1 cellular context compared by ENCODE assay signal in genomic region chr7:2451171-2452073, GRCh38.
TF ChIP-seq lines count a peak whose summit lies in the region.

No MANE protein-coding gene starts in this region.

TF ChIP-seq in HepG2, 621 proteins besides CTCF, POLR2A, EP300 and RAD21 (continued from another document and continues in another):
- TF ChIP-seq NFE2L1 (CRISPR knock-in tag; IDR thresholded peaks at IDR 0.05; ENCODE audit: borderline replicate concordance) (no peak), EEA1 (CRISPR knock-in tag; IDR thresholded peaks at IDR 0.05; ENCODE audit: borderline replicate concordance) (no peak), HMGA1 (CRISPR knock-in tag; conservative IDR thresholded peaks at IDR 0.05) (no peak), ZNF816 (CRISPR knock-in tag; IDR thresholded peaks at IDR 0.05; ENCODE audit: borderline replicate concordance) (no peak; the same call in 1 of the 2 replicates), NCOA1 (CRISPR knock-in tag; IDR thresholded peaks at IDR 0.05) (no peak), MLLT10 (CRISPR knock-in tag; IDR thresholded peaks at IDR 0.05) (no peak), HDAC2 (CRISPR knock-in tag; IDR thresholded peaks at IDR 0.05) (no peak), ZBTB7A (CRISPR knock-in tag; IDR thresholded peaks at IDR 0.05) (no peak), HIVEP1 (CRISPR knock-in tag; IDR thresholded peaks at IDR 0.05) (no peak), ZNF746 (CRISPR knock-in tag; IDR thresholded peaks at IDR 0.05) (peak; percentile 74; the same call in 1 of the 2 replicates), BORCS8-MEF2B (CRISPR knock-in tag; IDR thresholded peaks at IDR 0.05) (peak; percentile 54; the same call in 1 of the 2 replicates), ZNF740 (CRISPR knock-in tag; IDR thresholded peaks at IDR 0.05) (no peak), MXI1 (IDR thresholded peaks at IDR 0.05; ENCODE audit: borderline replicate concordance, low read depth, low read length) (no peak), TAF15 (IDR thresholded peaks at IDR 0.05; ENCODE audit: low read depth, low read length, poor library complexity, severe bottlenecking) (no peak), CENPBD1 (CRISPR knock-in tag; IDR thresholded peaks at IDR 0.05; ENCODE audit: borderline replicate concordance, low read depth) (no peak), ZFX (CRISPR knock-in tag; IDR thresholded peaks at IDR 0.05; ENCODE audit: low read depth) (peak; percentile 84), ZSCAN29 (CRISPR knock-in tag; conservative IDR thresholded peaks at IDR 0.05) (peak; percentile 71; the same call in 1 of the 2 replicates), ZKSCAN1 (IDR thresholded peaks at IDR 0.05; ENCODE audit: low read length) (no peak), MYC (CRISPR knock-in tag; IDR thresholded peaks at IDR 0.05; ENCODE audit: borderline replicate concordance) (peak; percentile 82), GATA4 (IDR thresholded peaks at IDR 0.05; ENCODE audit: borderline replicate concordance, low read depth) (no peak), PAXIP1 (CRISPR knock-in tag; conservative IDR thresholded peaks at IDR 0.05) (peak; percentile 39), ZNF207 (IDR thresholded peaks at IDR 0.05; ENCODE audit: borderline replicate concordance) (no peak), RARA (CRISPR knock-in tag; IDR thresholded peaks at IDR 0.05) (no peak), ZSCAN20 (CRISPR knock-in tag; IDR thresholded peaks at IDR 0.05; ENCODE audit: borderline replicate concordance) (peak; percentile 26; the same call in 1 of the 2 replicates), GTF3A (CRISPR knock-in tag; conservative IDR thresholded peaks at IDR 0.05) (peak; percentile 94), ZNF543 (CRISPR knock-in tag; IDR thresholded peaks at IDR 0.05) (peak; percentile 70; the same call in 1 of the 2 replicates), ELF4 (CRISPR knock-in tag; IDR thresholded peaks at IDR 0.05; ENCODE audit: borderline replicate concordance) (no peak), GABPA (IDR thresholded peaks at IDR 0.05; ENCODE audit: low read depth, low read length) (no peak), GABPA (CRISPR knock-in tag; IDR thresholded peaks at IDR 0.05; ENCODE audit: low read depth) (no peak), ZNF775 (CRISPR knock-in tag; IDR thresholded peaks at IDR 0.05; ENCODE audit: borderline replicate concordance) (no peak), ZNF441 (CRISPR knock-in tag; IDR thresholded peaks at IDR 0.05; ENCODE audit: borderline replicate concordance) (no peak), ZNF414 (CRISPR knock-in tag; IDR thresholded peaks at IDR 0.05) (no peak), SRSF9 (IDR thresholded peaks at IDR 0.05; ENCODE audit: borderline replicate concordance, insufficient read depth, low read depth, low read length, poor library complexity, severe bottlenecking) (no peak), MZF1 (CRISPR knock-in tag; IDR thresholded peaks at IDR 0.05; ENCODE audit: borderline replicate concordance) (no peak)
- TF ChIP-seq, protein P1, sequence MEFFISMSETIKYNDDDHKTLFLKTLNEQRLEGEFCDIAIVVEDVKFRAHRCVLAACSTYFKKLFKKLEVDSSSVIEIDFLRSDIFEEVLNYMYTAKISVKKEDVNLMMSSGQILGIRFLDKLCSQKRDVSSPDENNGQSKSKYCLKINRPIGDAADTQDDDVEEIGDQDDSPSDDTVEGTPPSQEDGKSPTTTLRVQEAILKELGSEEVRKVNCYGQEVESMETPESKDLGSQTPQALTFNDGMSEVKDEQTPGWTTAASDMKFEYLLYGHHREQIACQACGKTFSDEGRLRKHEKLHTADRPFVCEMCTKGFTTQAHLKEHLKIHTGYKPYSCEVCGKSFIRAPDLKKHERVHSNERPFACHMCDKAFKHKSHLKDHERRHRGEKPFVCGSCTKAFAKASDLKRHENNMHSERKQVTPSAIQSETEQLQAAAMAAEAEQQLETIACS (CRISPR knock-in tag; IDR thresholded peaks at IDR 0.05), result no peak
- TF ChIP-seq, protein P2, sequence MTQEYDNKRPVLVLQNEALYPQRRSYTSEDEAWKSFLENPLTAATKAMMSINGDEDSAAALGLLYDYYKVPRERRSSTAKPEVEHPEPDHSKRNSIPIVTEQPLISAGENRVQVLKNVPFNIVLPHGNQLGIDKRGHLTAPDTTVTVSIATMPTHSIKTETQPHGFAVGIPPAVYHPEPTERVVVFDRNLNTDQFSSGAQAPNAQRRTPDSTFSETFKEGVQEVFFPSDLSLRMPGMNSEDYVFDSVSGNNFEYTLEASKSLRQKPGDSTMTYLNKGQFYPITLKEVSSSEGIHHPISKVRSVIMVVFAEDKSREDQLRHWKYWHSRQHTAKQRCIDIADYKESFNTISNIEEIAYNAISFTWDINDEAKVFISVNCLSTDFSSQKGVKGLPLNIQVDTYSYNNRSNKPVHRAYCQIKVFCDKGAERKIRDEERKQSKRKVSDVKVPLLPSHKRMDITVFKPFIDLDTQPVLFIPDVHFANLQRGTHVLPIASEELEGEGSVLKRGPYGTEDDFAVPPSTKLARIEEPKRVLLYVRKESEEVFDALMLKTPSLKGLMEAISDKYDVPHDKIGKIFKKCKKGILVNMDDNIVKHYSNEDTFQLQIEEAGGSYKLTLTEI (CRISPR knock-in tag; conservative IDR thresholded peaks at IDR 0.05), result no peak
- TF ChIP-seq, protein P3, sequence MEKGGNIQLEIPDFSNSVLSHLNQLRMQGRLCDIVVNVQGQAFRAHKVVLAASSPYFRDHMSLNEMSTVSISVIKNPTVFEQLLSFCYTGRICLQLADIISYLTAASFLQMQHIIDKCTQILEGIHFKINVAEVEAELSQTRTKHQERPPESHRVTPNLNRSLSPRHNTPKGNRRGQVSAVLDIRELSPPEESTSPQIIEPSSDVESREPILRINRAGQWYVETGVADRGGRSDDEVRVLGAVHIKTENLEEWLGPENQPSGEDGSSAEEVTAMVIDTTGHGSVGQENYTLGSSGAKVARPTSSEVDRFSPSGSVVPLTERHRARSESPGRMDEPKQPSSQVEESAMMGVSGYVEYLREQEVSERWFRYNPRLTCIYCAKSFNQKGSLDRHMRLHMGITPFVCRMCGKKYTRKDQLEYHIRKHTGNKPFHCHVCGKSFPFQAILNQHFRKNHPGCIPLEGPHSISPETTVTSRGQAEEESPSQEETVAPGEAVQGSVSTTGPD (CRISPR knock-in tag; IDR thresholded peaks at IDR 0.05), result no peak
- TF ChIP-seq, protein P4, sequence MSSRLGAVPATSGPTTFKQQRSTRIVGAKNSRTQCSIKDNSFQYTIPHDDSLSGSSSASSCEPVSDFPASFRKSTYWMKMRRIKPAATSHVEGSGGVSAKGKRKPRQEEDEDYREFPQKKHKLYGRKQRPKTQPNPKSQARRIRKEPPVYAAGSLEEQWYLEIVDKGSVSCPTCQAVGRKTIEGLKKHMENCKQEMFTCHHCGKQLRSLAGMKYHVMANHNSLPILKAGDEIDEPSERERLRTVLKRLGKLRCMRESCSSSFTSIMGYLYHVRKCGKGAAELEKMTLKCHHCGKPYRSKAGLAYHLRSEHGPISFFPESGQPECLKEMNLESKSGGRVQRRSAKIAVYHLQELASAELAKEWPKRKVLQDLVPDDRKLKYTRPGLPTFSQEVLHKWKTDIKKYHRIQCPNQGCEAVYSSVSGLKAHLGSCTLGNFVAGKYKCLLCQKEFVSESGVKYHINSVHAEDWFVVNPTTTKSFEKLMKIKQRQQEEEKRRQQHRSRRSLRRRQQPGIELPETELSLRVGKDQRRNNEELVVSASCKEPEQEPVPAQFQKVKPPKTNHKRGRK (CRISPR knock-in tag; IDR thresholded peaks at IDR 0.05), result no peak
- TF ChIP-seq, protein P5, sequence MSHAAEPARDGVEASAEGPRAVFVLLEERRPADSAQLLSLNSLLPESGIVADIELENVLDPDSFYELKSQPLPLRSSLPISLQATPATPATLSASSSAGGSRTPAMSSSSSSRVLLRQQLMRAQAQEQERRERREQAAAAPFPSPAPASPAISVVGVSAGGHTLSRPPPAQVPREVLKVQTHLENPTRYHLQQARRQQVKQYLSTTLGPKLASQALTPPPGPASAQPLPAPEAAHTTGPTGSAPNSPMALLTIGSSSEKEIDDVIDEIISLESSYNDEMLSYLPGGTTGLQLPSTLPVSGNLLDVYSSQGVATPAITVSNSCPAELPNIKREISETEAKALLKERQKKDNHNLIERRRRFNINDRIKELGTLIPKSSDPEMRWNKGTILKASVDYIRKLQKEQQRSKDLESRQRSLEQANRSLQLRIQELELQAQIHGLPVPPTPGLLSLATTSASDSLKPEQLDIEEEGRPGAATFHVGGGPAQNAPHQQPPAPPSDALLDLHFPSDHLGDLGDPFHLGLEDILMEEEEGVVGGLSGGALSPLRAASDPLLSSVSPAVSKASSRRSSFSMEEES (CRISPR knock-in tag; IDR thresholded peaks at IDR 0.05), result peak; percentile 66; the same call in 1 of the 2 replicates
- TF ChIP-seq, protein P6, sequence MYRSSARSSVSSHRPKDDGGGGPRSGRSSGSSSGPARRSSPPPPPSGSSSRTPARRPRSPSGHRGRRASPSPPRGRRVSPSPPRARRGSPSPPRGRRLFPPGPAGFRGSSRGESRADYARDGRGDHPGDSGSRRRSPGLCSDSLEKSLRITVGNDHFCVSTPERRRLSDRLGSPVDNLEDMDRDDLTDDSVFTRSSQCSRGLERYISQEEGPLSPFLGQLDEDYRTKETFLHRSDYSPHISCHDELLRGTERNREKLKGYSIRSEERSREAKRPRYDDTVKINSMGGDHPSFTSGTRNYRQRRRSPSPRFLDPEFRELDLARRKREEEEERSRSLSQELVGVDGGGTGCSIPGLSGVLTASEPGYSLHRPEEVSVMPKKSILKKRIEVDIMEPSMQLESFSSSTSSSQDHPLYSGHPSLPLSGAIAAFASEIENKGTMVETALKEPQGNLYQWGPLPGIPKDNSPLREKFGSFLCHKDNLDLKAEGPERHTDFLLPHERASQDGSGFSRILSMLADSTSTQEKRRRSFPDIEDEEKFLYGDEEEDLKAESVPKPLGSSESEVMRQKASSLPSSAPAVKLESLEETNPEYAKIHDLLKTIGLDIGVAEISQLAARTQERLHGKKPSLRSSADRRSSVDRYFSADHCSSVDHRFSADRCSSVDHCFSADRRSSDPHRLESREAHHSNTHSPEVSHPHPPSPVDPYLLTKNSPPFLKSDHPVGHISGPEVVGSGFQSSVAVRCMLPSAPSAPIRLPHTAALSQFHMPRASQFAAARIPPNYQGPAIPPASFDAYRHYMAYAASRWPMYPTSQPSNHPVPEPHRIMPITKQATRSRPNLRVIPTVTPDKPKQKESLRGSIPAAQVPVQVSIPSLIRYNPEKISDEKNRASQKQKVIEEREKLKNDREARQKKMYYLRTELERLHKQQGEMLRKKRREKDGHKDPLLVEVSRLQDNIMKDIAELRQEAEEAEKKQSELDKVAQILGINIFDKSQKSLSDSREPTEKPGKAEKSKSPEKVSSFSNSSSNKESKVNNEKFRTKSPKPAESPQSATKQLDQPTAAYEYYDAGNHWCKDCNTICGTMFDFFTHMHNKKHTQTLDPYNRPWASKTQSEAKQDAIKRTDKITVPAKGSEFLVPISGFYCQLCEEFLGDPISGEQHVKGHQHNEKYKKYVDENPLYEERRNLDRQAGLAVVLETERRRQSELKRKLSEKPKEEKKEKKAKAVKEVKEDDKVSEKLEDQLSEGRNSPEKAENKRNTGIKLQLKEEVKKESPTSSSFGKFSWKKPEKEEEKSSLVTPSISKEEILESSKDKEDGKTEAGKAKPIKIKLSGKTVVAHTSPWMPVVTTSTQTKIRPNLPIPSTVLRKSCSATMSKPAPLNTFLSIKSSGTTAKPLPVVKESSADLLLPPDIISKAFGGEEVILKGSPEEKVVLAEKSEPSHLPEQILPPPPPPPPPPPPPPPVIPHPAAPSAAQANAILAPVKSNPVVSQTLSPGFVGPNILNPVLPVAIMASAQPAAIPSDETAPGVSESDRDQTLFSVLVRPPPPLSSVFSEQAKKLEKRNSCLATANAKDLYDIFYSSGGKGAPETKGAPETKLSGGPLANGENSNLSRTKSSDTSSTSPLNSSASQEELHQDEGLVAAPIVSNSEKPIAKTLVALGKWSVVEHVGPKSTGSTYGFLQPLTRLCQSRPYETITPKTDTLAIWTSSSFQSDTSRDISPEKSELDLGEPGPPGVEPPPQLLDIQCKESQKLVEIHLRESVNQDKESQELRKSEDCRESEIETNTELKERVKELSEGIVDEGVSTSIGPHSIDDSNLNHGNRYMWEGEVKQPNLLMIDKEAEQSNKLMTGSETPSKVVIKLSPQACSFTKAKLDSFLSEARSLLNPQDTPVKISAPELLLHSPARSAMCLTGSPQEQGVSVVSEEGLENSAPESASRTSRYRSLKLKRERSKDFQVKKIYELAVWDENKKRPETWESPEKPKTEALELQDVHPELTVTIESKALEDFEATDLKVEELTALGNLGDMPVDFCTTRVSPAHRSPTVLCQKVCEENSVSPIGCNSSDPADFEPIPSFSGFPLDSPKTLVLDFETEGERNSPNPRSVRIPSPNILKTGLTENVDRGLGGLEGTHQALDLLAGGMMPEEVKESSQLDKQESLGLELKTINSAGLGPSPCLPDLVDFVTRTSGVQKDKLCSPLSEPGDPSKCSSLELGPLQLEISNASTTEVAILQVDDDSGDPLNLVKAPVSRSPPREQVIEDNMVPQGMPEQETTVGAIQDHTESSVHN (CRISPR knock-in tag; IDR thresholded peaks at IDR 0.05), result no peak
